22 cellular contexts compared by ENCODE assay signal in genomic region chr15:57797608-57798267, GRCh38.
"Had no signal": no experiment of that assay in that cellular context is flagged by ENCODE, and none has a peak within 500 bp of the region (broad histone marks: within the 10 kb centered on the region; RNA-seq: fewer than 3 reads in every experiment).

No MANE protein-coding gene starts in this region.

- H3K9me3 Mint-ChIP-seq: activated T-helper 1 cell treated with anti-CD3 and anti-CD28 coated beads, Interleukin-12 subunit alpha, Interleukin-12 subunit beta, Interleukin-2, Interleukin-4 antibody, amounts not matched to agents 30 ng/mL and 10 ng/mL and 1 ng/mL, durations not matched to agents 14 hours and 24 hours and 36 hours; nephron had no signal

- ATAC-seq: body of pancreas; stimulated activated naive CD8-positive, alpha-beta T cell treated with anti-CD3 and anti-CD28 coated beads, Interleukin-15, Interleukin-2, amounts not matched to agents 100 U/mL and 50 U/mL, for 24 hours had no signal

- H3K9me3 ChIP-seq: body of pancreas, tibial nerve, vagina had no signal

- H3K27me3 Mint-ChIP-seq: activated naive CD8-positive, alpha-beta T cell had no signal

- H3K27me3 ChIP-seq: body of pancreas, tibial nerve, vagina had no signal

- DNase-seq: activated CD4-positive, alpha-beta T cell treated with anti-CD3 and anti-CD28 coated beads, Interleukin-2, amount 50 U/mL, for 48 hours; activated gamma-delta T cell treated with Interleukin-2 at 50 U/mL for 16 hours; activated T-cell treated with anti-CD3 and anti-CD28 coated beads for 4 hours; amniotic stem cell; body of pancreas; caudate nucleus; dorsolateral prefrontal cortex; foreskin fibroblast; midbrain; nucleus accumbens; retina; stimulated activated naive CD8-positive, alpha-beta T cell treated with anti-CD3 and anti-CD28 coated beads, Interleukin-15, Interleukin-2, amounts not matched to agents 100 U/mL and 50 U/mL, for 24 hours; T-helper 2 cell; WERI-Rb-1 had no signal

- H3K27ac ChIP-seq: body of pancreas, dorsolateral prefrontal cortex, epithelial cell of prostate, tibial nerve, vagina, WERI-Rb-1 had no signal

- H3K36me3 Mint-ChIP-seq: activated naive CD8-positive, alpha-beta T cell had no signal

- H3K36me3 ChIP-seq: tibial nerve, vagina, WERI-Rb-1 had no signal

- H3K4me3 ChIP-seq: body of pancreas, dorsolateral prefrontal cortex, lung, skin epidermis, tibial nerve, vagina had no signal

- H3K4me1 ChIP-seq: body of pancreas, vagina had no signal

- H3K27ac Mint-ChIP-seq: activated naive CD8-positive, alpha-beta T cell; activated T-helper 1 cell treated with anti-CD3 and anti-CD28 coated beads, Interleukin-12 subunit alpha, Interleukin-12 subunit beta, Interleukin-2, Interleukin-4 antibody, amounts not matched to agents 30 ng/mL and 10 ng/mL and 1 ng/mL, durations not matched to agents 14 hours and 24 hours and 36 hours had no signal

- H3K4me3 Mint-ChIP-seq: activated naive CD8-positive, alpha-beta T cell; activated T-helper 1 cell treated with anti-CD3 and anti-CD28 coated beads, Interleukin-12 subunit alpha, Interleukin-12 subunit beta, Interleukin-2, Interleukin-4 antibody, amounts not matched to agents 30 ng/mL and 10 ng/mL and 1 ng/mL, durations not matched to agents 14 hours and 24 hours and 36 hours; nephron had no signal
